In the genomic region with DNA sequence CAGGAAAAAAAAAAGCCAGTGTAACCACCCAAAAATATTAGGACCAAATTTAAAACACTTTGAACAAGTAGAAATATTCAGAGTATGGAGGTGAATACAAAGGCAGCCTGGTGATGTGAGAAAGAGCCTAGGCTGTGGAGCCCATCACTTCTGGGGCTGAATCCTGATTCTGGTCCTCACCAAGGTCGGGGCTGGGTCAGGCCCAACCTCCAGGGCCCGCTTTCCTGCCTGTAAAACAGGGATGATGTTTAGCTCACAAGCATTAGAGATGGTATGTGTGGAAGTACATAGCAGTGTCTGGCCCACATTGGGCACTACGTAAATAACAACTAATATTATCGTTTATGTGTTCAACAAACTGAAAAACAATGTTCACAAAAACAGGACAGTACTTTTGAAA, we compare ENCODE assay signal across 18 cellular contexts. TPM values are rescaled to one million over a fixed set of nuclear protein-coding genes. Genes with fewer than 3 reads are reported as not detected.
DNase-seq lines count a peak whose midpoint lies in the region; ATAC-seq, FAIRE-seq and TF ChIP-seq lines count a peak whose summit lies in the region.
"Had no signal": no experiment of that assay in that cellular context is flagged by ENCODE, and none has a peak within 500 bp of the region (broad histone marks: within the 10 kb centered on the region; RNA-seq: fewer than 3 reads in every experiment).

No MANE protein-coding gene starts in this region.

- H3K36me3 Mint-ChIP-seq in Calu3 (ENCODE audit: insufficient read depth, unreplicated experiment) (peaks cover 11% of the 10 kb centered on the region), WTC11 (peaks cover 10% of the 10 kb centered on the region)

- H3K27ac ChIP-seq in A549 (no peak overlapping the region), neutrophil (peak overlapping the region; percentile 26), osteoblast (ENCODE audit: low read depth, low read length) (no peak overlapping the region)
- H3K27ac ChIP-seq: GM23248 had no signal

- CTCF ChIA-PET in A549 (lab: Yijun Ruan, JAX) (interaction anchor here (1.0 to 1.3 kb wide), 3 partner anchors 14 to 139 kb away, joined by 3 to 4 read pairs (median 3); no protein-coding TSS in a partner anchor), Calu3 (lab: Charles Lee) (no interaction called here), WTC11 (lab: Charles Lee) (no interaction called here)

- no peak for FAIRE-seq in A549 (lab: Jason Lieb, UNC)
- FAIRE-seq: H54 had no signal

- H3K9me3 Mint-ChIP-seq in Calu3 (ENCODE audit: low read depth, unreplicated experiment), result no peaks in the 10 kb centered on the region
- H3K9me3 Mint-ChIP-seq in WTC11, result no peaks in the 10 kb centered on the region
- H3K9me3 Mint-ChIP-seq: CD8-positive, alpha-beta memory T cell had no signal

- H3K27me3 ChIP-seq in neutrophil (no peaks in the 10 kb centered on the region), osteoblast (ENCODE audit: insufficient read depth, low read length) (no peaks in the 10 kb centered on the region)

- no peaks in the 10 kb centered on the region for H3K79me2 ChIP-seq in osteoblast (ENCODE audit: insufficient read depth, low read length)

- peak; percentile 42 to 65; a peak in 5 of 6 replicates for ATAC-seq in A549
- no peak for ATAC-seq in WTC11
- ATAC-seq: HCT116 had no signal

- DNase-seq in A549 (ENCODE audit: low read depth in 1 of 2, low spot score in 1 of 2) (no peak), Calu3 (no peak), WTC11 (ENCODE audit: low spot score) (no peak), osteoblast (ENCODE audit: insufficient read length, low spot score, missing footprints) (no peak), ecto neural progenitor cell (ENCODE audit: low spot score) (no peak), hypothalamus (lab: John Stamatoyannopoulos, UW) (no peak)
- DNase-seq: C1 segment of cervical spinal cord; Caco-2; CD8-positive, alpha-beta memory T cell; DMS53; GF-D8; GM23248; IMR-90; KG1 had no signal

- H3K4me3 Mint-ChIP-seq in Calu3 (ENCODE audit: low read depth, unreplicated experiment) (no peak overlapping the region), WTC11 (no peak overlapping the region)
- H3K4me3 Mint-ChIP-seq: B cell had no signal

- H3K36me3 ChIP-seq in neutrophil, result no peaks in the 10 kb centered on the region
- peaks cover 9% of the 10 kb centered on the region for H3K36me3 ChIP-seq in osteoblast (ENCODE audit: insufficient read depth, low read length)

- H4K20me1 ChIP-seq in osteoblast (ENCODE audit: insufficient read depth, low read length), result no peaks in the 10 kb centered on the region

- TF ChIP-seq POLR2A in A549 (IDR thresholded peaks at IDR 0.05; ENCODE audit: low read length), result no peak

- WGBS in A549 (ENCODE audit: missing lambda C conversion rate), result 72% methylated on average over 4 of the region's 4 CpGs

- BruUV-seq in Calu3 (replicated peaks; lab: Mats Ljungman, UMichigan), result TSS peak; percentile 22

- no peak overlapping the region for H2AFZ ChIP-seq in osteoblast (ENCODE audit: low read length)
- H2AFZ ChIP-seq: GM23248 had no signal

- H3K4me1 ChIP-seq in A549 (no peaks in the 10 kb centered on the region), neutrophil (ENCODE audit: control insufficient read depth in 1 of 2, insufficient read depth in 1 of 2, low read depth in 1 of 2, low read length in 1 of 2) (peaks cover 49 to 54% of the 10 kb centered on the region in 2 experiments), osteoblast (ENCODE audit: insufficient read depth, low read length) (no peaks in the 10 kb centered on the region)
- H3K4me1 ChIP-seq: Caco-2 had no signal

- H3K4me3 ChIP-seq in A549 (no peak overlapping the region), neutrophil (ENCODE audit: low read depth in 1 of 2, low read length in 1 of 2) (no peak overlapping the region), osteoblast (ENCODE audit: insufficient read depth, low read length) (no peak overlapping the region)
- H3K4me3 ChIP-seq: GM23248 had no signal

- no peak for TF ChIP-seq EP300 in A549 (IDR thresholded peaks at IDR 0.05)

- no peak overlapping the region for H3K4me2 ChIP-seq in A549
- H3K4me2 ChIP-seq in osteoblast (ENCODE audit: insufficient read depth, low read length), result no peak overlapping the region

- intact Hi-C loops in Calu3 (cut with micrococcal nuclease; ENCODE audit: unreplicated experiment), result no loop called here

- TF ChIP-seq RAD21 in A549 (conservative IDR thresholded peaks at IDR 0.05 in 1 of 2, IDR thresholded peaks at IDR 0.05 in 1 of 2), result no peak

- H3K27me3 Mint-ChIP-seq in Calu3 (ENCODE audit: unreplicated experiment) (no peaks in the 10 kb centered on the region), WTC11 (ENCODE audit: low read depth) (no peaks in the 10 kb centered on the region)
- H3K27me3 Mint-ChIP-seq: B cell; CD8-positive, alpha-beta memory T cell had no signal

- H3K9me3 ChIP-seq in A549, result no peaks in the 10 kb centered on the region
- no peaks in the 10 kb centered on the region for H3K9me3 ChIP-seq in neutrophil
- H3K9me3 ChIP-seq in osteoblast (ENCODE audit: low read depth, low read length), result no peaks in the 10 kb centered on the region
- H3K9me3 ChIP-seq: Caco-2 had no signal

- H3K4me1 Mint-ChIP-seq in Calu3 (ENCODE audit: low read depth, unreplicated experiment) (no peaks in the 10 kb centered on the region), WTC11 (0 out of 2 replicates have a peak, but pooled peaks cover 3% of the 10 kb centered on the region)

- TF ChIP-seq CTCF in A549 (IDR thresholded peaks at IDR 0.05) (no peak), Calu3 (IDR thresholded peaks at IDR 0.05; ENCODE audit: unreplicated experiment) (no peak), WTC11 (IDR thresholded peaks at IDR 0.05) (no peak), neutrophil (IDR thresholded peaks at IDR 0.05) (no peak), osteoblast (IDR thresholded peaks at IDR 0.05; ENCODE audit: extremely low read depth, low read depth, low read length) (no peak)

- POLR2A ChIA-PET in A549 (lab: Yijun Ruan, JAX), result no interaction called here
- POLR2A ChIA-PET in WTC11 (lab: Charles Lee), result no interaction called here

- no peak overlapping the region for H3K27ac Mint-ChIP-seq in Calu3 (ENCODE audit: unreplicated experiment)
- 0 out of 2 replicates have a peak overlapping the region, but pooled peaks have one; percentile 12 for H3K27ac Mint-ChIP-seq in WTC11
- H3K27ac Mint-ChIP-seq: B cell had no signal

TF ChIP-seq in A549, 52 proteins besides CTCF, POLR2A, EP300 and RAD21 (continues in another document):
- TF ChIP-seq NR3C1 (IDR thresholded peaks at IDR 0.05) (no peak), ZC3H11A (IDR thresholded peaks at IDR 0.05) (no peak), E2F6 (IDR thresholded peaks at IDR 0.05; ENCODE audit: borderline replicate concordance, low read depth) (no peak), PBX3 (IDR thresholded peaks at IDR 0.05) (no peak), SREBF2 (IDR thresholded peaks at IDR 0.05) (no peak)

TF ChIP-seq in WTC11, 78 proteins besides CTCF, POLR2A, EP300 and RAD21:
- TF ChIP-seq RELA (CRISPR knock-in tag; IDR thresholded peaks at IDR 0.05; ENCODE audit: borderline replicate concordance) (no peak), E2F4 (CRISPR knock-in tag; IDR thresholded peaks at IDR 0.05; ENCODE audit: borderline replicate concordance, low read depth) (no peak), FOXK1 (CRISPR knock-in tag; IDR thresholded peaks at IDR 0.05) (no peak), ZNF219 (CRISPR knock-in tag; IDR thresholded peaks at IDR 0.05; ENCODE audit: borderline replicate concordance) (no peak), IRF1 (CRISPR knock-in tag; IDR thresholded peaks at IDR 0.05) (no peak), JUN (CRISPR knock-in tag; IDR thresholded peaks at IDR 0.05) (no peak), CDX4 (CRISPR knock-in tag; IDR thresholded peaks at IDR 0.05; ENCODE audit: borderline replicate concordance) (no peak)

RNA-seq across cellular contexts. Expression of gene CAMKK2, which starts 7.8 kb away (rescaled TPM):
- polyA plus RNA-seq in A549 (2011; rRNA removed) (24.8 and 25.9 TPM in 2 replicates), A549 (2017; fragmentation: RNase III; extraction: RNeasy Plus Mini Kit Qiagen cat#74134 plus additional on column Dnase treatment) (15.3 to 16.5 TPM (median 16.3 TPM) in 3 replicates)
- polyA plus RNA-seq in A549 (2012; cell fraction: cytosol; rRNA removed), result 25.4 and 31.2 TPM in 2 replicates
- 32.9 and 36.2 TPM in 2 replicates for polyA plus RNA-seq in A549 (2012; cell fraction: nucleus; rRNA removed)
- polyA minus RNA-seq in A549 (2011; rRNA and poly(A)+ RNA removed), result 29.4 and 32.4 TPM in 2 replicates
- total RNA-seq in Calu3 (2022) (34.0 and 35.7 TPM in 2 replicates), WTC11 (2021) (32.6 to 36.5 TPM (median 33.4 TPM) in 3 replicates), osteoblast (22.8 and 23.9 TPM in 2 replicates)

RNA-seq across cellular contexts. Expression of gene ANAPC5, which starts 47.9 kb away (rescaled TPM):
- 213 and 225 TPM in 2 replicates for polyA plus RNA-seq in A549 (2011; rRNA removed)
- polyA plus RNA-seq in A549 (2012; cell fraction: cytosol; rRNA removed), result 182 and 200 TPM in 2 replicates
- 214 and 271 TPM in 2 replicates for polyA plus RNA-seq in A549 (2012; cell fraction: nucleus; rRNA removed)
- polyA plus RNA-seq in A549 (2017; fragmentation: RNase III; extraction: RNeasy Plus Mini Kit Qiagen cat#74134 plus additional on column Dnase treatment), result 88.4 to 91.9 TPM (median 91.6 TPM) in 3 replicates
- 167 and 212 TPM in 2 replicates for polyA minus RNA-seq in A549 (2011; rRNA and poly(A)+ RNA removed)
- total RNA-seq in Calu3 (2022), result 150 and 153 TPM in 2 replicates
- total RNA-seq in WTC11 (2021), result 98.5 to 116 TPM (median 104 TPM) in 3 replicates
- 168 and 195 TPM in 2 replicates for total RNA-seq in osteoblast
